ENCODE assay signal across 12 cellular contexts in genomic region chr11:128689946-128690745, GRCh38. TPM values are rescaled to one million over a fixed set of nuclear protein-coding genes. Genes with fewer than 3 reads are reported as not detected.
DNase-seq lines count a peak whose midpoint lies in the region; ATAC-seq and TF ChIP-seq lines count a peak whose summit lies in the region.
"Had no signal": no experiment of that assay in that cellular context is flagged by ENCODE, and none has a peak within 500 bp of the region (broad histone marks: within the 10 kb centered on the region; RNA-seq: fewer than 3 reads in every experiment).

No MANE protein-coding gene starts in this region.

- peaks cover 3 to 15% of the 10 kb centered on the region in 2 donors for H3K9me3 ChIP-seq in neuronal stem cell (replicated peaks in 1 of 2; ENCODE audit: control insufficient read depth in 2 of 2, insufficient read depth in 1 of 2, low read depth in 1 of 2, low read length in 2 of 2)
- H3K9me3 ChIP-seq in Karpas-422 (ENCODE audit: low read length) = no peaks in the 10 kb centered on the region

- no peak for TF ChIP-seq CTCF in AG10803 (conservative IDR thresholded peaks at IDR 0.05; ENCODE audit: low read length)

- H3K79me2 ChIP-seq in Karpas-422 (ENCODE audit: low read length) = no peaks in the 10 kb centered on the region

- DNase-seq in AG10803 (ENCODE audit: low read depth) = no peak
- peak; percentile 52 for DNase-seq in NCI-H69 (lab: John Stamatoyannopoulos, UW)
- peak; percentile 61 for DNase-seq in Right ventricle myocardium superior
- DNase-seq in neuronal stem cell (ENCODE audit: low spot score) = no peak
- DNase-seq in AG08395 (ENCODE audit: low spot score) = no peak
- no peak for DNase-seq in NCI-H446 treated with DMSO at 0.1 percent for 48 hours (lab: John Stamatoyannopoulos, UW)
- DNase-seq in Karpas-422 = no peak
- DNase-seq in NCI-H510A (lab: John Stamatoyannopoulos, UW) = no peak
- DNase-seq: activated naive CD8-positive, alpha-beta T cell treated with anti-CD3 and anti-CD28 coated beads, Interleukin-2, amount 10 ng/mL, durations not matched to agents 7 days and 5 days; CD8-positive, alpha-beta memory T cell; NCI-H2029; stimulated activated naive CD4-positive, alpha-beta T cell had no signal

- no peak overlapping the region for H3K9ac ChIP-seq in neuronal stem cell (ENCODE audit: low read depth, low read length, poor library complexity)
- H3K9ac ChIP-seq in Karpas-422 (ENCODE audit: low read length) = no peak overlapping the region

- H3K4me3 ChIP-seq in AG10803 (ENCODE audit: low read length) (peak overlapping the region; percentile 22), neuronal stem cell (ENCODE audit: low read length in 2 of 2) (peak overlapping the region in 1 of 2 donors; percentile 39), Karpas-422 (ENCODE audit: low read length) (no peak overlapping the region)

- H4K20me1 ChIP-seq in Karpas-422 (ENCODE audit: insufficient read depth, low read depth, low read length) = no peaks in the 10 kb centered on the region

- no peak overlapping the region for H2AK5ac ChIP-seq in neuronal stem cell (ENCODE audit: low read depth, low read length)

- H3K4me2 ChIP-seq in neuronal stem cell (ENCODE audit: insufficient read depth, low read length, poor library complexity, severe bottlenecking) = peak overlapping the region; percentile 47
- no peak overlapping the region for H3K4me2 ChIP-seq in Karpas-422 (ENCODE audit: low read depth, low read length, poor library complexity, severe bottlenecking)

- H2BK120ac ChIP-seq in neuronal stem cell (ENCODE audit: low read depth, low read length) = no peak overlapping the region

- intact Hi-C loops in Right ventricle myocardium superior (cut with DNase I) = no loop called here

- no peak for ATAC-seq in Right ventricle myocardium superior (ENCODE audit: poor library complexity)

- H3K23ac ChIP-seq in neuronal stem cell (ENCODE audit: low read depth, low read length, poor library complexity) = no peak overlapping the region

- H4K8ac ChIP-seq in neuronal stem cell (ENCODE audit: low read depth, low read length) = no peak overlapping the region

- H3K14ac ChIP-seq in neuronal stem cell (ENCODE audit: low read length) = no peak overlapping the region

- H3K27me3 ChIP-seq in neuronal stem cell (ENCODE audit: control insufficient read depth in 3 of 3, insufficient read depth in 3 of 3, low read depth in 1 of 3, low read length in 3 of 3) (peaks cover 78 to 99% (median 94%) of the 10 kb centered on the region in 3 experiments), Karpas-422 (ENCODE audit: low read length) (no peaks in the 10 kb centered on the region)

- H3K9me2 ChIP-seq in Karpas-422 (replicated peaks; ENCODE audit: insufficient read depth, low read length) = no peaks in the 10 kb centered on the region

- H3K36me3 ChIP-seq in neuronal stem cell (replicated peaks in 1 of 2; ENCODE audit: control insufficient read depth in 2 of 2, insufficient read depth in 2 of 2, low read length in 2 of 2) (no peaks in the 10 kb centered on the region), Karpas-422 (ENCODE audit: insufficient read depth, low read length) (no peaks in the 10 kb centered on the region)

- no peak overlapping the region for H3K4ac ChIP-seq in neuronal stem cell (ENCODE audit: low read length)

- H2AFZ ChIP-seq in neuronal stem cell (ENCODE audit: low read length) (peak overlapping the region; percentile 86), Karpas-422 (ENCODE audit: low read length) (no peak overlapping the region)

- no peak overlapping the region for H3K18ac ChIP-seq in neuronal stem cell (ENCODE audit: low read length)

- no CpG with 5 or more reads among the region's 43 CpGs for WGBS in neuronal stem cell (ENCODE audit: extremely low coverage in 2 of 2, insufficient read length in 2 of 2, insufficient replicate concordance in 1 of 2), 2 donors

- no peak overlapping the region for H2BK12ac ChIP-seq in neuronal stem cell (ENCODE audit: low read length)

- no peaks in the 10 kb centered on the region for H3K79me1 ChIP-seq in neuronal stem cell (ENCODE audit: low read depth, low read length)

- H3K27ac ChIP-seq in neuronal stem cell (replicated peaks; ENCODE audit: low read length) (no peak overlapping the region), Karpas-422 (ENCODE audit: low read length) (no peak overlapping the region)

- H3K4me1 ChIP-seq in neuronal stem cell (ENCODE audit: control insufficient read depth in 2 of 2, insufficient read depth in 1 of 2, low read depth in 1 of 2, low read length in 2 of 2) (peaks cover 15 to 39% of the 10 kb centered on the region in 2 donors), Karpas-422 (ENCODE audit: low read length) (peaks cover 17% of the 10 kb centered on the region)

- H2BK5ac ChIP-seq in neuronal stem cell (ENCODE audit: low read length) = no peak overlapping the region

- H4K91ac ChIP-seq in neuronal stem cell (ENCODE audit: low read depth, low read length, poor library complexity) = no peak overlapping the region

- no peak overlapping the region for H2BK15ac ChIP-seq in neuronal stem cell (ENCODE audit: low read length)

RNA-seq across cellular contexts. Expression of gene FLI1, which starts 3.7 kb away (rescaled TPM):
- total RNA-seq in Right ventricle myocardium superior = 14.0 TPM
- polyA plus RNA-seq in neuronal stem cell (2013, experiment 1 of 2) = 0.06 TPM
- 0.03 TPM for polyA plus RNA-seq in neuronal stem cell (2013, experiment 2 of 2)
- total RNA-seq in Karpas-422 (2014; rRNA removed; shearing (Covaris generic); ENCODE audit: low replicate concordance) = 2.6 and 9.4 TPM in 2 replicates

Comparison
In these comparisons a context has a peak if more than half of its experiments do, and no peak if none do; other contexts are left out.
1. DNase-seq: peak in NCI-H69 (single experiment) and Right ventricle myocardium superior (single experiment); none in AG10803 (single experiment), neuronal stem cell (single experiment), AG08395 (single experiment), NCI-H446 treated with DMSO at 0.1 percent for 48 hours (single experiment), Karpas-422 (single experiment) and NCI-H510A (single experiment).